15 cellular contexts compared by ENCODE assay signal in the genomic region with DNA sequence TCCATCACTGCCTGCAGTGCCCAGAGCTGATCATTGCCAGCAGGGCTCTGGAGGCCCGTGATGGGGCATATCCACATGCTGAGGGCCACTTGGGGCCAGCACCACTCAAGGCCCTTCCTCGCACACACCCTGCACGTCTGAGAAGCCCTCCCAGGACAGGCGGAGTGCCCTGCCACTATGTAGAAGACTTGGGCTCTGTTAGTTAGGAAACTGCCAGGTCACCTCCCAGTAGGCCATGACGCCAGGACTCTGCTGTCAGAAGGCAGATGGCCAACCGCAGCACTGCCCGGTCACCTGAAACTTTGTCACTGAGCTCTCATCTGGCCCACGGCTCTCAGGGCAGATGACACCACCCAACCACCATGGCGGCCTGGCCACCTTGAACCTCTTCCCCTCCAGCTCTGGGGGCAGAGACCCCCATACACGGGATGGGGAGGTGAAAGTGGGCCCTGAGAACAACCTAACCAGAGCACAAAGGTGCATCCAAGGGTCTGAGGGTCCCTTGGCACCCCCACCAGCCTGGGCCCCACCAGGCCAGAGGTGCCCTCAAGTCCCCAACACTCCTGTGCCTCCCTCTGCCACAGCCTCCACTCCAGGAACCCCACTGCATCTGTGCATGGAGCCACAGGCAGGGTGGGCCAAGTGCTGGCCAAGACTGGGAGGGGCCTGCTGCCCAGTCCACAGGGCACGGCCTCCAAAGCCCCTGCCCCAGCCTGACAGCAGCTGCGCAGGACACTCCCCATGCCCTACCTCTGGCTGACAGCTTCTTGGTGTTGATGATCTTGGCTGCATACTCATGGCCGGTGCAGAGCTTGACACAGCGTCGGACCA. TPM values are rescaled to one million over a fixed set of nuclear protein-coding genes. Genes with fewer than 3 reads are reported as not detected.
A peak's percentile ranks its signal among the peaks of the same experiment; 100 is the strongest.
DNase-seq lines count a peak whose midpoint lies in the region; ATAC-seq and TF ChIP-seq lines count a peak whose summit lies in the region.
"Had no signal": no experiment of that assay in that cellular context is flagged by ENCODE, and none has a peak within 500 bp of the region (broad histone marks: within the 10 kb centered on the region; RNA-seq: fewer than 3 reads in every experiment).

No MANE protein-coding gene starts in this region.

- H3K9me3 ChIP-seq in transverse colon: no peaks in the 10 kb centered on the region
- H3K9me3 ChIP-seq: esophagus squamous epithelium, tibial nerve had no signal

- no peak overlapping the region for H3K4me3 ChIP-seq in transverse colon
- H3K4me3 ChIP-seq: esophagus squamous epithelium, skin epidermis, tibial nerve had no signal

- H3K27ac ChIP-seq in transverse colon: no peak overlapping the region
- H3K27ac ChIP-seq: esophagus squamous epithelium, skin epidermis had no signal

- TF ChIP-seq POLR2A in transverse colon (IDR thresholded peaks at IDR 0.05): no peak

- DNase-seq in activated CD8-positive, alpha-beta memory T cell treated with anti-CD3 and anti-CD28 coated beads for 24 hours: peak; percentile 42
- DNase-seq in activated CD8-positive, alpha-beta memory T cell treated with anti-CD3 and anti-CD28 coated beads, Interleukin-2, amount 50 U/mL, for 4 hours: no peak
- DNase-seq in ecto neural progenitor cell (ENCODE audit: low spot score): peak; percentile 42
- peak; percentile 54 for DNase-seq in myocyte (ENCODE audit: low read depth)
- DNase-seq in transverse colon: peak; percentile 3
- no peak for DNase-seq in GM20000 (ENCODE audit: low spot score)
- no peak for DNase-seq in C1 segment of cervical spinal cord (lab: John Stamatoyannopoulos, UW)
- DNase-seq: activated gamma-delta T cell treated with Interleukin-2 at 50 U/mL for 16 hours, cerebellar nuclear complex, esophagus squamous epithelium, midbrain had no signal

- intact Hi-C loops in transverse colon (cut with DNase I; ENCODE audit: low total_unique reads): no loop called here

- TF ChIP-seq EP300 in transverse colon (IDR thresholded peaks at IDR 0.05; ENCODE audit: low read depth): no peak

- in situ Hi-C loops in transverse colon (cut with MboI; ENCODE audit: low pct_ligation_motif_present in 1 of 4, low pct_unique_long_range_greater_than_20kb in 1 of 4, low sequenced_read_pairs in 3 of 4): no loop called here

- H3K27me3 ChIP-seq in transverse colon: no peaks in the 10 kb centered on the region
- H3K27me3 ChIP-seq: esophagus squamous epithelium, tibial nerve had no signal

- no peak for ATAC-seq in HG03439 (IDR thresholded peaks at IDR 0.05; ENCODE audit: unreplicated experiment)
- ATAC-seq: activated CD4-positive, CD25-positive, alpha-beta regulatory T cell treated with anti-CD3 and anti-CD28 coated beads, Interleukin-2, amount 50 U/mL, for 24 hours had no signal

- no peak for TF ChIP-seq CTCF in transverse colon (IDR thresholded peaks at IDR 0.05)
- no peak for TF ChIP-seq CTCF in GM20000 (IDR thresholded peaks at IDR 0.05; ENCODE audit: extremely low read depth, missing control alignments)

- no peaks in the 10 kb centered on the region for H3K36me3 ChIP-seq in transverse colon
- H3K36me3 ChIP-seq: esophagus squamous epithelium, tibial nerve had no signal

- WGBS in transverse colon (ENCODE audit: low coverage in 1 of 2), 2 donors: 85% methylated on average over 15 of the region's 15 CpGs; no CpG with 5 or more reads in 1 of the 2 donors

- no peaks in the 10 kb centered on the region for H3K4me1 ChIP-seq in transverse colon
- H3K4me1 ChIP-seq: esophagus squamous epithelium had no signal

RNA-seq across cellular contexts. Expression of gene CAMK2B, which starts 41.8 kb away (rescaled TPM):
- 31.8 and 34.0 TPM in 2 replicates for total RNA-seq in myocyte
- polyA plus RNA-seq in myocyte (2012): 5.9 TPM
- total RNA-seq in transverse colon: 1 to 10 TPM in 1 of 4 donors, under 1 TPM in 2, not detected in 1; 0.16 to 2.8 (median 0.27) TPM

Comparison
In these comparisons a context has a peak if more than half of its experiments do, and no peak if none do; other contexts are left out.
1. DNase-seq: peak in activated CD8-positive, alpha-beta memory T cell treated with anti-CD3 and anti-CD28 coated beads for 24 hours (single experiment), ecto neural progenitor cell (single experiment), myocyte (single experiment) and transverse colon (single experiment); none in activated CD8-positive, alpha-beta memory T cell treated with anti-CD3 and anti-CD28 coated beads, Interleukin-2, amount 50 U/mL, for 4 hours (single experiment), GM20000 (single experiment) and C1 segment of cervical spinal cord (0 of 14).